Comparison of ENCODE assay signal across 8 cellular contexts in genomic region chr6:122491915-122492537, GRCh38. TPM values are rescaled to one million over a fixed set of nuclear protein-coding genes. Genes with fewer than 3 reads are reported as not detected.
A peak's percentile ranks its signal among the peaks of the same experiment; 100 is the strongest.
DNase-seq lines count a peak whose midpoint lies in the region; ATAC-seq and TF ChIP-seq lines count a peak whose summit lies in the region.

No MANE protein-coding gene starts in this region.

- POLR2A ChIA-PET in GM10248 (lab: Yijun Ruan, JAX): no interaction called here

- H3K27ac ChIP-seq in ovary (no peak overlapping the region), upper lobe of right lung (no peak overlapping the region)

- TF ChIP-seq EP300 in ovary (IDR thresholded peaks at IDR 0.05): no peak

- intact Hi-C loops in ovary (cut with DNase I) (loop anchor here in 2 of 4 donors (10.0 kb wide), 2 partner anchors 107 to 1607 kb away; no protein-coding TSS in a partner anchor), upper lobe of right lung (cut with DNase I) (no loop called here)

- in situ Hi-C loops in HAP-1 (cut with MboI; ENCODE audit: low sequenced_read_pairs): loop anchor here (25.0 kb wide), 1 partner anchor 345 kb away; no protein-coding TSS in a partner anchor

- H3K36me3 ChIP-seq in HAP-1 (replicated peaks) (no peaks in the 10 kb centered on the region), ovary (no peaks in the 10 kb centered on the region), upper lobe of right lung (no peaks in the 10 kb centered on the region)

- CTCF ChIA-PET in GM10248 (lab: Yijun Ruan, JAX): interaction anchor here (0.6 to 9.4 kb wide), 38 partner anchors 9 to 347 kb away, joined by 3 to 241 read pairs (median 5); partner anchors contain the start of genes HSF2, PKIB and SERINC1

- no peaks in the 10 kb centered on the region for H3K9me3 ChIP-seq in HAP-1
- H3K9me3 ChIP-seq in ovary: no peaks in the 10 kb centered on the region
- H3K9me3 ChIP-seq in upper lobe of right lung: no peaks in the 10 kb centered on the region

- DNase-seq in GM10248 (ENCODE audit: extremely low spot score): peak; percentile 60
- DNase-seq in HAP-1 (ENCODE audit: low spot score in 2 of 2): peak; percentile 57 to 83
- DNase-seq in LoVo (ENCODE audit: low spot score): peak; percentile 66
- peak; percentile 67 for DNase-seq in RPMI8226
- DNase-seq in activated T-helper 1 cell treated with anti-CD3 and anti-CD28 coated beads, Interleukin-2, amount 50 U/mL, for 16 hours (ENCODE audit: low read depth in 1 of 2, low spot score in 1 of 2): peak; percentile 26 to 30
- DNase-seq in fibroblast of villous mesenchyme (ENCODE audit: low read depth): peak; percentile 81
- peak; percentile 45 to 71 (median 65) for DNase-seq in ovary
- peak; percentile 75 for DNase-seq in upper lobe of right lung

- H3K27me3 ChIP-seq in HAP-1 (ENCODE audit: low read depth): no peaks in the 10 kb centered on the region
- no peaks in the 10 kb centered on the region for H3K27me3 ChIP-seq in ovary
- no peaks in the 10 kb centered on the region for H3K27me3 ChIP-seq in upper lobe of right lung

- TF ChIP-seq POLR2A in ovary (IDR thresholded peaks at IDR 0.05): no peak

- H3K4me1 ChIP-seq in HAP-1 (no peaks in the 10 kb centered on the region), ovary (ENCODE audit: insufficient read depth) (no peaks in the 10 kb centered on the region), upper lobe of right lung (no peaks in the 10 kb centered on the region)

- WGBS in ovary, 3 donors: 13 to 30% (median 17%) methylated on average over 7 of the region's 7 CpGs

- peak; percentile 91 for TF ChIP-seq CTCF in GM10248 (IDR thresholded peaks at IDR 0.05; ENCODE audit: control extremely low read depth, extremely low read depth, low read depth, missing control alignments)
- TF ChIP-seq CTCF in fibroblast of villous mesenchyme (IDR thresholded peaks at IDR 0.05; ENCODE audit: insufficient read depth, low read depth, low read length): peak; percentile 98
- TF ChIP-seq CTCF in ovary (IDR thresholded peaks at IDR 0.05): peak in 2 of 3 donors; percentile 27 to 43
- peak; percentile 88 for TF ChIP-seq CTCF in upper lobe of right lung (IDR thresholded peaks at IDR 0.05)

- ATAC-seq in upper lobe of right lung: peak; percentile 96

- H3K4me3 ChIP-seq in HAP-1 (no peak overlapping the region), fibroblast of villous mesenchyme (ENCODE audit: low read depth, low read length) (no peak overlapping the region), ovary (no peak overlapping the region), upper lobe of right lung (no peak overlapping the region)

RNA-seq across cellular contexts. Expression of gene SERINC1, which starts 20.4 kb away (rescaled TPM):
- total RNA-seq in fibroblast of villous mesenchyme (142 and 246 TPM in 2 replicates), ovary (100 to 1,000 TPM; 125 to 186 (median 156) TPM), upper lobe of right lung (246 TPM)
- polyA plus RNA-seq in ovary: 100 to 1,000 TPM; 165 to 207 TPM

Comparison
In these comparisons a context has a peak if more than half of its experiments do, and no peak if none do; other contexts are left out.
1. DNase-seq: peak in every context shown above with its lines; median percentile 81 in fibroblast of villous mesenchyme; 75 in upper lobe of right lung; 70 in HAP-1; 67 in RPMI8226; 66 in LoVo; 65 in ovary; 60 in GM10248; 28 in activated T-helper 1 cell treated with anti-CD3 and anti-CD28 coated beads, Interleukin-2, amount 50 U/mL, for 16 hours.
2. CTCF ChIP-seq: peak in every context shown above with its lines; median percentile 98 in fibroblast of villous mesenchyme; 91 in GM10248; 88 in upper lobe of right lung; 35 in ovary.